Comparison of ENCODE assay signal across 9 cellular contexts in the genomic region with DNA sequence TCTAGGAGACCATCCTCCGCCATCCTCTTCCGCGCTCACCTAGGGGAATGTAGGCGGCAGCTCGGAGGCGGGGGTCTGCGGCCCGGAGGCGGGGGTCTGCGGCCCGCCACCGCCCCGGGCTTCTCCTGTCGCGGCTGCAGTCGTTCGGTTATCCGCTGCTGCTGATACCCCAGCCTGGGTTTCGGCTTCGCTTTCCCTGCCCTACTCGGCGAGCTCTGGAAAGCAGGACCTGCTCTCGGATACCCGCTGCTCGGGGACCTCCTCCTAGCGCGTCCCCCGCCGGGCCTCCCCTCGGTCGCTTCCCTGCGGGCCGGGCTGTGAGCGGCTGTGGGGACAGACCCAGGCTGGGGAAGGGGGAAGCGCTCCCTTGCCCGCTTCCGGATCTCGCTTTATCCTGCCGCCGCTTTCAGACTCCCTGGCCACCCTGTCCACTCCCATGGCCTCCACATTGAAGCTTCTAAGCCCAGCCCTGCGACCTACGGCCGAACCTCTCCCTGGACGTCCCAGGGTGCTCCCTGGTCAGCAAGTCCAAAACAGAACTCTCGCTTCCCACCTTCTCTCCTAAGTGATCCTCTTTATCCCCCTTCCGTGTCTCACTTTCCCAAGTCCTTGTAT. TPM values are rescaled to one million over a fixed set of nuclear protein-coding genes. Genes with fewer than 3 reads are reported as not detected.
DNase-seq lines count a peak whose midpoint lies in the region; ATAC-seq and TF ChIP-seq lines count a peak whose summit lies in the region.
"Had no signal": no experiment of that assay in that cellular context is flagged by ENCODE, and none has a peak within 500 bp of the region (broad histone marks: within the 10 kb centered on the region; RNA-seq: fewer than 3 reads in every experiment).

No MANE protein-coding gene starts in this region.

- H3K9me3 ChIP-seq in gastroesophageal sphincter (no peaks in the 10 kb centered on the region), ovary (no peaks in the 10 kb centered on the region)

- 11 to 37% methylated on average over 3 to 6 of the region's 46 CpGs for WGBS in gastroesophageal sphincter (ENCODE audit: low coverage in 1 of 2), 2 donors
- WGBS in ovary, 3 donors: 2 to 3% (median 3%) methylated on average over 31 to 46 of the region's 46 CpGs

- H3K4me3 ChIP-seq in gastroesophageal sphincter: peak overlapping the region; percentile 46 to 85
- peak overlapping the region; percentile 76 for H3K4me3 ChIP-seq in ovary

- H3K27me3 ChIP-seq in gastroesophageal sphincter (no peaks in the 10 kb centered on the region), ovary (no peaks in the 10 kb centered on the region)

- no peaks in the 10 kb centered on the region for H3K36me3 ChIP-seq in gastroesophageal sphincter
- H3K36me3 ChIP-seq in ovary: no peaks in the 10 kb centered on the region

- DNase-seq in NCI-H1417 (lab: John Stamatoyannopoulos, UW): peak in 2 of 3 experiments; percentile 43 to 47
- DNase-seq in NCI-H1417 treated with DMSO at 0.1 percent for 48 hours (lab: John Stamatoyannopoulos, UW): no peak
- DNase-seq in activated CD4-positive, alpha-beta T cell treated with anti-CD3 and anti-CD28 coated beads for 48 hours: peak; percentile 22
- peak; percentile 23 to 51 (median 39) for DNase-seq in ovary

- TF ChIP-seq EP300 in gastroesophageal sphincter (IDR thresholded peaks at IDR 0.05) (no peak), ovary (IDR thresholded peaks at IDR 0.05) (no peak)

- TF ChIP-seq POLR2A in gastroesophageal sphincter (IDR thresholded peaks at IDR 0.05): no peak
- no peak for TF ChIP-seq POLR2A in ovary (IDR thresholded peaks at IDR 0.05)

- H3K4me1 ChIP-seq in gastroesophageal sphincter (peaks cover 0 to 40% (median 12%) of the 10 kb centered on the region in 3 donors), ovary (ENCODE audit: insufficient read depth) (peaks cover 4% of the 10 kb centered on the region)

- TF ChIP-seq CTCF in gastroesophageal sphincter (IDR thresholded peaks at IDR 0.05): no peak
- no peak for TF ChIP-seq CTCF in ovary (IDR thresholded peaks at IDR 0.05)

- intact Hi-C loops in ovary (cut with DNase I): no loop called here

- ATAC-seq in gastroesophageal sphincter (no peak), HG03045 (IDR thresholded peaks at IDR 0.05; ENCODE audit: unreplicated experiment) (no peak), HG03175 (IDR thresholded peaks at IDR 0.05; ENCODE audit: unreplicated experiment) (no peak), HG03439 (IDR thresholded peaks at IDR 0.05; ENCODE audit: unreplicated experiment) (no peak)

- H3K27ac ChIP-seq in gastroesophageal sphincter: peak overlapping the region in 3 of 4 donors; percentile 59 to 85 (median 67)
- peak overlapping the region; percentile 31 to 46 for H3K27ac ChIP-seq in ovary

RNA-seq across cellular contexts. Expression of gene FKBP1B, which starts 0.6 kb away (rescaled TPM):
- total RNA-seq in gastroesophageal sphincter: 1 to 10 TPM; 2.3 to 8.6 (median 5.5) TPM
- 10 to 100 TPM in 1 of 7 donors, 1 to 10 TPM in 6; 3.9 to 11.0 (median 5.7) TPM for total RNA-seq in ovary
- polyA plus RNA-seq in ovary: 1 to 10 TPM; 4.7 to 8.0 TPM

RNA-seq across cellular contexts. Expression of gene WDCP, which starts 3.0 kb away (rescaled TPM):
- total RNA-seq in gastroesophageal sphincter (1 to 10 TPM; 5.9 to 7.3 (median 6.4) TPM), ovary (10 to 100 TPM in 5 of 7 donors, 1 to 10 TPM in 2; 3.8 to 16.0 (median 12.1) TPM)
- 1 to 10 TPM; 4.0 to 6.7 TPM for polyA plus RNA-seq in ovary

RNA-seq across cellular contexts. Expression of gene SF3B6, which starts 26.0 kb away (rescaled TPM):
- total RNA-seq in gastroesophageal sphincter: 100 to 1,000 TPM in 3 of 4 donors, 10 to 100 TPM in 1; 96.8 to 128 (median 115) TPM
- total RNA-seq in ovary: 100 to 1,000 TPM in 2 of 7 donors, 10 to 100 TPM in 5; 60.6 to 145 (median 76.8) TPM
- polyA plus RNA-seq in ovary: 100 to 1,000 TPM; 115 to 120 TPM

RNA-seq across cellular contexts. Expression of gene TP53I3, which starts 34.5 kb away (rescaled TPM):
- total RNA-seq in gastroesophageal sphincter: 10 to 100 TPM in 1 of 4 donors, 1 to 10 TPM in 3; 5.6 to 10.1 (median 8.9) TPM
- total RNA-seq in ovary: 10 to 100 TPM in 4 of 7 donors, 1 to 10 TPM in 3; 1.6 to 28.1 (median 10.3) TPM
- 10 to 100 TPM; 10.2 to 15.1 TPM for polyA plus RNA-seq in ovary

RNA-seq across cellular contexts. Expression of gene MFSD2B, which starts 40.3 kb away (rescaled TPM):
- total RNA-seq in gastroesophageal sphincter (under 1 TPM in 1 of 4 donors, not detected in 3; 0.39 TPM), ovary (under 1 TPM in 3 of 7 donors, not detected in 4; 0.07 to 0.47 (median 0.15) TPM)
- under 1 TPM in 1 of 2 donors, not detected in 1; 0.02 TPM for polyA plus RNA-seq in ovary
- polyA plus RNA-seq: CD4-positive, CD25-positive, alpha-beta regulatory T cell had no signal
